In the genomic region with DNA sequence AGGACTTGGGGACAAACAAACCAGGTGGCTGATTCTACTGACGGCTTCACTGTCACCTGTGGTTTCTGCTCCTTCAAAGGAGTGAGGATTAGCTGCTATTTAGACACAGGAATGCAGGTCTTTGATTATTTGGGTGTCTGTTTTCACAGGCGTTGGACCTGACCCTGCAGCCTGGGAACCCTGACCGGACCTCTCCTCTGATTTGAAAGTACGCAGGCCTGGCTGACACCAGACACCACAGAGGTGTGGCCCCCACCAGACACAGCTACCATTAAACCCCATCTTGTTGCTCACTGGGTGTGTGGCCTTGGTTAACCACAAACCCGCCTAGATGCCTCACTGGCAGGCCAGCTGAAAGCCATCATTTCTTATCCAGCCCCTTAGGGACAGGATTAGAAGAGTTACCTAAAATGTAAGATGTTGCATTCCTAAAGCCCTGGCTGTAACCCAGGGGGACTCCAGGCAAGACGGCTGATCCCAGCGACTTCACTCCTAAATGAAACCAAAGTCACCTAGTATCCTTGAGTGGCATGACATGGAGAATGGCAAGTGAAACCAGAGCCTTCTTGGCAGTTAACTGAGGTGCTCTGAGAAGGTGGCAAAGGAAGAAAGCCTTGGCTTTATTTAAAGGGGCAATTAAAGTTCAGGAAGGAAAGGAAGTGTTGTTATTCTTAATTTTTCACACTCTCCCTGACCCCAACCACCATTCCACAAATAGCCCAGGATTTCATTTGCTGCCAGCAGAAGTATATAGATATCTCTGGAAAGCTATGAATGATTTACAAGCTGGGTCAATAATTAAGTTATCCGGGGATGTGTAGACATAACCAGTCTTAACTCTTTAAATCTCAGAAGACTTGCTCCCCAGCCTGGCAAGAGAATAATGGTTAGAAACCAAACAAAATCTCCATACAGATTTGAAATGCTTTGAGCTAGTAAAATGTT, we compare ENCODE assay signal across 9 cellular contexts.
DNase-seq lines count a peak whose midpoint lies in the region; ATAC-seq and TF ChIP-seq lines count a peak whose summit lies in the region.
"Had no signal": no experiment of that assay in that cellular context is flagged by ENCODE, and none has a peak within 500 bp of the region (broad histone marks: within the 10 kb centered on the region; RNA-seq: fewer than 3 reads in every experiment).

No MANE protein-coding gene starts in this region.

- ATAC-seq in GM18873 (IDR thresholded peaks at IDR 0.05; ENCODE audit: low FRiP score, unreplicated experiment) (peak; percentile 50), HG03159 (IDR thresholded peaks at IDR 0.05; ENCODE audit: unreplicated experiment) (peak; percentile 70), HG03039 (IDR thresholded peaks at IDR 0.05; ENCODE audit: unreplicated experiment) (no peak)

- H3K9me3 ChIP-seq in adipocyte (ENCODE audit: control insufficient read depth, low read length) (no peaks in the 10 kb centered on the region), esophagus muscularis mucosa (no peaks in the 10 kb centered on the region)
- H3K9me3 ChIP-seq: Peyer's patch had no signal

- peaks cover 23% of the 10 kb centered on the region for H3K4me1 Mint-ChIP-seq in neural crest cell

- H3K36me3 Mint-ChIP-seq in neural crest cell (ENCODE audit: low read depth), result no peaks in the 10 kb centered on the region

- H3K4me3 ChIP-seq in adipocyte (ENCODE audit: low read length) (no peak overlapping the region), esophagus muscularis mucosa (no peak overlapping the region)
- H3K4me3 ChIP-seq: Peyer's patch had no signal

- 61% methylated on average over 7 of the region's 8 CpGs for WGBS in esophagus muscularis mucosa

- no peak for TF ChIP-seq POLR2A in esophagus muscularis mucosa (IDR thresholded peaks at IDR 0.05; ENCODE audit: low read depth)

- H3K9ac ChIP-seq in adipocyte (ENCODE audit: low read length), result no peak overlapping the region

- TF ChIP-seq CTCF in neural crest cell (conservative IDR thresholded peaks at IDR 0.05) (no peak), esophagus muscularis mucosa (IDR thresholded peaks at IDR 0.05) (no peak)

- H3K27me3 ChIP-seq in adipocyte (replicated peaks; ENCODE audit: control insufficient read depth, insufficient read depth, low read length), result peaks cover 41% of the 10 kb centered on the region
- H3K27me3 ChIP-seq in esophagus muscularis mucosa, result no peaks in the 10 kb centered on the region
- H3K27me3 ChIP-seq: Peyer's patch had no signal

- H3K36me3 ChIP-seq in adipocyte (ENCODE audit: control insufficient read depth, insufficient read depth, low read length, severe bottlenecking) (no peaks in the 10 kb centered on the region), esophagus muscularis mucosa (no peaks in the 10 kb centered on the region)
- H3K36me3 ChIP-seq: Peyer's patch had no signal

- H3K4me1 ChIP-seq in adipocyte (ENCODE audit: control insufficient read depth, insufficient read depth, low read length) (peaks cover 27% of the 10 kb centered on the region), esophagus muscularis mucosa (no peaks in the 10 kb centered on the region)
- H3K4me1 ChIP-seq: Peyer's patch had no signal

- intact Hi-C loops in esophagus muscularis mucosa (cut with DNase I), result no loop called here

- H3K27ac ChIP-seq in esophagus muscularis mucosa (replicated peaks in 1 of 4), result no peak overlapping the region

- TF ChIP-seq EP300 in esophagus muscularis mucosa (IDR thresholded peaks at IDR 0.05), result no peak

- no peaks in the 10 kb centered on the region for H3K9me3 Mint-ChIP-seq in neural crest cell

- no peaks in the 10 kb centered on the region for H3K27me3 Mint-ChIP-seq in neural crest cell (ENCODE audit: low read depth)

- peak overlapping the region; percentile 19 for H3K27ac Mint-ChIP-seq in neural crest cell (ENCODE audit: unreplicated experiment)

- no peak overlapping the region for H3K4me3 Mint-ChIP-seq in neural crest cell

- DNase-seq in adipocyte (ENCODE audit: low read depth) (peak; percentile 73), neural crest cell (ENCODE audit: low read depth, low spot score) (no peak), esophagus muscularis mucosa (ENCODE audit: extremely low spot score) (no peak), activated T-cell treated with anti-CD3 and anti-CD28 coated beads for 4 hours (no peak)
- DNase-seq in stimulated activated CD4-positive, alpha-beta T cell treated with anti-CD3 and anti-CD28 coated beads, Interleukin-12 subunit alpha, Interleukin-12 subunit beta, amount 100 ng/mL, for 4 hours, result no peak
